In the genomic region with DNA sequence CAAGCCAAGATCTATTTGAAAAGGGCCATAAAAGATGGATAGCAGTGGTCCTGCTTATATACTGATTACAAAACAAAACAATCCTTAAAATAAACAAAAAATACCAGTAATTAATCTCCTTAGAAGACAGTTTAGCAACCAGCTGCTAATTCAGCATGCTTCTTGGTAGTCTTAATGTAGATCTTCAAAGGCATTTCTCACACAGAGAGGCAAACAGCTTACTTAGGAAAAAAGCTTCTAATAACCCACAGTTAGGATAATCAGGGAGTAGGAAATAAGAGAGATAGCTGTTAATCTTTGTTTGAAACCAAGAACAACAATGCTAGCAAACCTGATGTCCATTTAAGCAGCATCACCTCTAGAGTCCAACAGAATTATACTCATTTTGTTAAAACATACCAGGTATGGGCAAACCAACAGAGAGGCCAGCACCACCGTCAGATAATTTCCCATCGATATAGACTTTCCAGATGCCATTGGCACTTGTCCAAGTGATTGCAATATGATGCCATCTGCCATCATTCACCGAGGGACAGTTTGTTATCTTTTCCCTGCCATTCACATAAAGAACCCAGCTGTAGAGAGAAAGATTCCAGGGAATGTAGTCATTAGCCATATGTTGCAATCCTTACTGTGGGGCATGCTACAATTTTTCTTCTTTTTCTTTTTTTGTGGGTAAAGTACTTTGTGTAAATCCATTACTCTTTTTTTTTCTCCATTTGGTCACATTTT, we compare ENCODE assay signal across 14 cellular contexts.
A peak's percentile ranks its signal among the peaks of the same experiment; 100 is the strongest.
DNase-seq lines count a peak whose midpoint lies in the region; ATAC-seq, FAIRE-seq and TF ChIP-seq lines count a peak whose summit lies in the region.
"Had no signal": no experiment of that assay in that cellular context is flagged by ENCODE, and none has a peak within 500 bp of the region (broad histone marks: within the 10 kb centered on the region; RNA-seq: fewer than 3 reads in every experiment).

No MANE protein-coding gene starts in this region.

- H3K9me3 ChIP-seq in WERI-Rb-1 (ENCODE audit: severe bottlenecking), result peaks cover 3% of the 10 kb centered on the region

- no peak overlapping the region for H3K4me3 Mint-ChIP-seq in stimulated activated memory B cell treated with anti-CD40 and anti-IgM and Interleukin-4, amounts not matched to agents 10 μg/mL and 1 μg/mL and 100 μg/mL, for 72 hours

- H3K36me3 Mint-ChIP-seq in stimulated activated memory B cell treated with anti-CD40 and anti-IgM and Interleukin-4, amounts not matched to agents 10 μg/mL and 1 μg/mL and 100 μg/mL, for 72 hours, result no peaks in the 10 kb centered on the region

- no peak overlapping the region for H3K27ac ChIP-seq in WERI-Rb-1

- FAIRE-seq in HTR-8/SVneo (lab: Jason Lieb, UNC), result peak; percentile 79
- FAIRE-seq: islet of Langerhans had no signal

- H3K27me3 ChIP-seq in WERI-Rb-1 (ENCODE audit: insufficient read depth, low read depth, severe bottlenecking), result peaks cover 80% of the 10 kb centered on the region

- peak; percentile 51 for DNase-seq in AG20443 (ENCODE audit: low spot score)
- peak; percentile 73 for DNase-seq in HTR-8/SVneo (ENCODE audit: insufficient read length, low spot score)
- DNase-seq in SHP77 (lab: John Stamatoyannopoulos, UW), result peak; percentile 38 to 55
- DNase-seq in foreskin fibroblast, result peak; percentile 82 to 88
- no peak for DNase-seq in superior temporal gyrus (ENCODE audit: extremely low spot score)
- DNase-seq in WERI-Rb-1, result no peak
- DNase-seq: activated CD8-positive, alpha-beta memory T cell treated with anti-CD3 and anti-CD28 coated beads, Interleukin-2, amount 50 U/mL, for 48 hours; dermis blood vessel endothelial cell; H7; NCI-H2029; nucleus accumbens had no signal

- peaks cover 11% of the 10 kb centered on the region for H3K27me3 Mint-ChIP-seq in stimulated activated memory B cell treated with anti-CD40 and anti-IgM and Interleukin-4, amounts not matched to agents 10 μg/mL and 1 μg/mL and 100 μg/mL, for 72 hours

- H3K9me3 Mint-ChIP-seq in stimulated activated memory B cell treated with anti-CD40 and anti-IgM and Interleukin-4, amounts not matched to agents 10 μg/mL and 1 μg/mL and 100 μg/mL, for 72 hours, result peaks cover 7% of the 10 kb centered on the region

- no peak for ATAC-seq in GM21717 (IDR thresholded peaks at IDR 0.05; ENCODE audit: unreplicated experiment)
- ATAC-seq in stimulated activated memory B cell treated with anti-CD40 and anti-IgM and Interleukin-4, amounts not matched to agents 10 μg/mL and 1 μg/mL and 100 μg/mL, for 72 hours, result no peak

- H3K4me1 Mint-ChIP-seq in stimulated activated memory B cell treated with anti-CD40 and anti-IgM and Interleukin-4, amounts not matched to agents 10 μg/mL and 1 μg/mL and 100 μg/mL, for 72 hours, result no peaks in the 10 kb centered on the region

- H3K4me3 ChIP-seq in foreskin fibroblast (ENCODE audit: low read depth in 1 of 2, low read length in 2 of 2) (no peak overlapping the region), WERI-Rb-1 (ENCODE audit: low read depth, low read length) (no peak overlapping the region)

- H3K36me3 ChIP-seq in WERI-Rb-1, result no peaks in the 10 kb centered on the region

- TF ChIP-seq CTCF in foreskin fibroblast (IDR thresholded peaks at IDR 0.05; ENCODE audit: low read depth, low read length), result no peak
- TF ChIP-seq CTCF in WERI-Rb-1 (IDR thresholded peaks at IDR 0.05; ENCODE audit: low read depth, low read length), result no peak

- H3K27ac Mint-ChIP-seq in stimulated activated memory B cell treated with anti-CD40 and anti-IgM and Interleukin-4, amounts not matched to agents 10 μg/mL and 1 μg/mL and 100 μg/mL, for 72 hours, result no peak overlapping the region

Comparison
In these comparisons a context has a peak if more than half of its experiments do, and no peak if none do; other contexts are left out.
1. DNase-seq: peak in AG20443 (single experiment), HTR-8/SVneo (single experiment), SHP77 (2 of 2) and foreskin fibroblast (2 of 2); none in superior temporal gyrus (single experiment) and WERI-Rb-1 (single experiment).